ENCODE assay signal across 1 cellular context in genomic region chr1:161159087-161159914, GRCh38.
TF ChIP-seq lines count a peak whose summit lies in the region.

USP21 (plus strand) TSS chr1:161159500; CDS start chr1:161160641, 1,141 bp downstream.

TF ChIP-seq in GM12878, 131 proteins besides CTCF, POLR2A, EP300 and RAD21 (continued from another document and continues in another):
- TF ChIP-seq ELK1 (IDR thresholded peaks at IDR 0.05; ENCODE audit: low read depth, low read length) (no peak), EZH2 (IDR thresholded peaks at IDR 0.05; ENCODE audit: borderline replicate concordance, control insufficient read depth, low read depth, low read length) (no peak), FOXM1 (IDR thresholded peaks at IDR 0.05; ENCODE audit: low read depth, low read length) (no peak), KDM1A (IDR thresholded peaks at IDR 0.05; ENCODE audit: borderline replicate concordance) (no peak), BCLAF1 (IDR thresholded peaks at IDR 0.05) (no peak), ZNF207 (IDR thresholded peaks at IDR 0.05; ENCODE audit: borderline replicate concordance) (no peak), IRF4 (IDR thresholded peaks at IDR 0.05; ENCODE audit: low read depth, low read length) (no peak), JUNB (IDR thresholded peaks at IDR 0.05) (no peak), MTA2 (IDR thresholded peaks at IDR 0.05; ENCODE audit: low read depth) (no peak), ZBED1 (IDR thresholded peaks at IDR 0.05; ENCODE audit: borderline replicate concordance) (no peak), RBBP5 (conservative IDR thresholded peaks at IDR 0.05) (no peak), NR2F1 (conservative IDR thresholded peaks at IDR 0.05) (peak; percentile 40), USF2 (IDR thresholded peaks at IDR 0.05; ENCODE audit: borderline replicate concordance, low read depth, low read length) (no peak), RFX5 (IDR thresholded peaks at IDR 0.05; ENCODE audit: low read depth, low read length) (no peak), ATF2 (IDR thresholded peaks at IDR 0.05; ENCODE audit: low read length) (no peak), NFIC (IDR thresholded peaks at IDR 0.05; ENCODE audit: low read depth, low read length) (no peak), E4F1 (IDR thresholded peaks at IDR 0.05; ENCODE audit: borderline replicate concordance, partially characterized antibody) (no peak), ZBTB11 (CRISPR knock-in tag; IDR thresholded peaks at IDR 0.05) (no peak), ZZZ3 (IDR thresholded peaks at IDR 0.05; ENCODE audit: control insufficient read depth, insufficient read length, low read depth) (no peak), LARP7 (IDR thresholded peaks at IDR 0.05) (no peak), ZNF274 (IDR thresholded peaks at IDR 0.05; ENCODE audit: insufficient read depth, insufficient read length) (no peak), CREM (IDR thresholded peaks at IDR 0.05; ENCODE audit: low read depth) (no peak), IRF5 (IDR thresholded peaks at IDR 0.05; ENCODE audit: borderline replicate concordance) (no peak), ESRRA (IDR thresholded peaks at IDR 0.05; ENCODE audit: low read length) (no peak), MYB (IDR thresholded peaks at IDR 0.05; ENCODE audit: borderline replicate concordance, low read depth, low read length) (0 out of 2 replicates have a peak, but pooled peaks have one; percentile 22), BACH1 (IDR thresholded peaks at IDR 0.05; ENCODE audit: borderline replicate concordance) (no peak; the same call in 1 of the 2 replicates), RUNX3 (IDR thresholded peaks at IDR 0.05; ENCODE audit: low read length) (0 out of 2 replicates have a peak, but pooled peaks have one; percentile 23), HSF1 (IDR thresholded peaks at IDR 0.05; ENCODE audit: low read depth, low read length) (no peak), EED (IDR thresholded peaks at IDR 0.05; ENCODE audit: low read depth) (no peak), HDAC6 (IDR thresholded peaks at IDR 0.05; ENCODE audit: unreplicated experiment) (no peak), NRF1 (conservative IDR thresholded peaks at IDR 0.05; ENCODE audit: low read depth, low read length) (peak; percentile 99), SPI1 (IDR thresholded peaks at IDR 0.05; ENCODE audit: borderline replicate concordance, insufficient read depth, low read depth, low read length) (no peak), BRCA1 (IDR thresholded peaks at IDR 0.05; ENCODE audit: low read depth, low read length) (no peak), MLLT1 (IDR thresholded peaks at IDR 0.05) (0 out of 2 replicates have a peak, but pooled peaks have one; percentile 41), SKIL (IDR thresholded peaks at IDR 0.05; ENCODE audit: low read depth, poor library complexity, severe bottlenecking) (no peak), ASH2L (IDR thresholded peaks at IDR 0.05; ENCODE audit: borderline replicate concordance, low read depth) (no peak), NR2C1 (IDR thresholded peaks at IDR 0.05) (peak; percentile 49), IRF3 (IDR thresholded peaks at IDR 0.05) (no peak), IKZF2 (IDR thresholded peaks at IDR 0.05) (no peak), STAT3 (IDR thresholded peaks at IDR 0.05; ENCODE audit: low read depth, low read length) (no peak), TBL1XR1 (IDR thresholded peaks at IDR 0.05; ENCODE audit: low read depth, low read length) (no peak), MXI1 (IDR thresholded peaks at IDR 0.05; ENCODE audit: low read depth, low read length) (no peak), SREBF1 (IDR thresholded peaks at IDR 0.05; ENCODE audit: low read length) (no peak), ZSCAN29 (IDR thresholded peaks at IDR 0.05) (no peak)
